24 cellular contexts compared by ENCODE assay signal in genomic region chr12:53105256-53105655, GRCh38. TPM values are rescaled to one million over a fixed set of nuclear protein-coding genes. Genes with fewer than 3 reads are reported as not detected.
"Had no signal": no experiment of that assay in that cellular context is flagged by ENCODE, and none has a peak within 500 bp of the region (broad histone marks: within the 10 kb centered on the region; RNA-seq: fewer than 3 reads in every experiment).

No MANE protein-coding gene starts in this region.

- H3K4me1 ChIP-seq: adrenal gland, breast epithelium had no signal

- H3K27me3 ChIP-seq: adrenal gland, breast epithelium, esophagus squamous epithelium, heart right ventricle had no signal

- H3K27ac ChIP-seq: adrenal gland, esophagus squamous epithelium, heart right ventricle, skin epidermis, VCaP had no signal

- DNase-seq: activated CD4-positive, alpha-beta T cell treated with anti-CD3 and anti-CD28 coated beads, Interleukin-2, amount 50 U/mL, for 4 hours; activated CD4-positive, CD25-positive, alpha-beta regulatory T cell treated with anti-CD3 and anti-CD28 coated beads, Interleukin-2, amount 50 U/mL, for 72 hours; activated naive CD4-positive, alpha-beta T cell treated with anti-CD3 and anti-CD28 coated beads for 36 hours; activated T-cell treated with anti-CD3 and anti-CD28 coated beads, Interleukin-2, amount 50 U/mL, for 4 hours; effector CD8-positive, alpha-beta T cell; esophagus squamous epithelium; heart right ventricle; immature natural killer cell; stimulated activated CD4-positive, alpha-beta T cell treated with anti-CD3 and anti-CD28 coated beads, Interleukin-15, amount 100 ng/mL, for 24 hours; stimulated activated CD4-positive, alpha-beta T cell treated with anti-CD3 and anti-CD28 coated beads, Interleukin-2, amount 100 ng/mL, for 48 hours; stimulated activated naive CD8-positive, alpha-beta T cell treated with anti-CD3 and anti-CD28 coated beads, Interleukin-15, amount 100 ng/mL, for 72 hours; T-helper 1 cell had no signal

- H3K9me3 Mint-ChIP-seq: activated naive CD4-positive, alpha-beta T cell treated with anti-CD3 and anti-CD28 coated beads for 36 hours; activated T-cell treated with anti-CD3 and anti-CD28 coated beads, Interleukin-2, amount 50 U/mL, for 4 hours; dendritic cell treated with granulocyte-macrophage colony-stimulating factor and Interleukin-4, amounts not matched to agents 40 ng/mL and 50 ng/mL, for 4 days; immature natural killer cell; mesothelial cell of epicardium; natural killer cell treated with Interleukin-12 subunit alpha and Interleukin-12 subunit beta and Interleukin-15 and Interleukin-18, amount 100 ng/mL, for 72 hours; stimulated activated naive CD8-positive, alpha-beta T cell treated with anti-CD3 and anti-CD28 coated beads, Interleukin-15, amount 100 ng/mL, for 72 hours; type B pancreatic cell had no signal

- H3K9me3 ChIP-seq: adrenal gland, breast epithelium, esophagus squamous epithelium, heart right ventricle had no signal

- H3K4me3 ChIP-seq: adrenal gland, breast epithelium, esophagus squamous epithelium, heart right ventricle, skin epidermis had no signal

- H3K4me3 Mint-ChIP-seq: activated naive CD4-positive, alpha-beta T cell treated with anti-CD3 and anti-CD28 coated beads for 36 hours; activated T-cell treated with anti-CD3 and anti-CD28 coated beads, Interleukin-2, amount 50 U/mL, for 4 hours; dendritic cell treated with granulocyte-macrophage colony-stimulating factor and Interleukin-4, amounts not matched to agents 40 ng/mL and 50 ng/mL, for 4 days; immature natural killer cell; mesothelial cell of epicardium; natural killer cell treated with Interleukin-12 subunit alpha and Interleukin-12 subunit beta and Interleukin-15 and Interleukin-18, amount 100 ng/mL, for 72 hours; stimulated activated naive CD8-positive, alpha-beta T cell treated with anti-CD3 and anti-CD28 coated beads, Interleukin-15, amount 100 ng/mL, for 72 hours; type B pancreatic cell had no signal

- H3K27ac Mint-ChIP-seq: activated naive CD4-positive, alpha-beta T cell treated with anti-CD3 and anti-CD28 coated beads for 36 hours; immature natural killer cell; mesothelial cell of epicardium; natural killer cell treated with Interleukin-12 subunit alpha and Interleukin-12 subunit beta and Interleukin-15 and Interleukin-18, amount 100 ng/mL, for 72 hours; stimulated activated naive CD8-positive, alpha-beta T cell treated with anti-CD3 and anti-CD28 coated beads, Interleukin-15, amount 100 ng/mL, for 72 hours; type B pancreatic cell had no signal

- ATAC-seq: activated T-cell treated with anti-CD3 and anti-CD28 coated beads, Interleukin-2, amount 50 U/mL, for 4 hours; SK-N-SH treated with all-trans-retinoic acid at 6 μM for 48 hours; stimulated activated naive CD8-positive, alpha-beta T cell treated with anti-CD3 and anti-CD28 coated beads, Interleukin-15, amount 100 ng/mL, for 72 hours had no signal

- H3K36me3 ChIP-seq: adrenal gland, breast epithelium had no signal

- H3K27me3 Mint-ChIP-seq: dendritic cell treated with granulocyte-macrophage colony-stimulating factor and Interleukin-4, amounts not matched to agents 40 ng/mL and 50 ng/mL, for 4 days; natural killer cell treated with Interleukin-12 subunit alpha and Interleukin-12 subunit beta and Interleukin-15 and Interleukin-18, amount 100 ng/mL, for 72 hours; stimulated activated naive CD8-positive, alpha-beta T cell treated with anti-CD3 and anti-CD28 coated beads, Interleukin-15, amount 100 ng/mL, for 72 hours; type B pancreatic cell had no signal

- H3K36me3 Mint-ChIP-seq: immature natural killer cell; natural killer cell treated with Interleukin-12 subunit alpha and Interleukin-12 subunit beta and Interleukin-15 and Interleukin-18, amount 100 ng/mL, for 72 hours; type B pancreatic cell had no signal

RNA-seq across cellular contexts. Expression of gene SOAT2, which starts 2.0 kb away (rescaled TPM):
- total RNA-seq: astrocyte, endothelial cell of umbilical vein, esophagus squamous epithelium, heart right ventricle, temporal lobe had no signal

RNA-seq across cellular contexts. Expression of gene IGFBP6, which starts 7.8 kb away (rescaled TPM):
- total RNA-seq: natural killer cell treated with Interleukin-12 subunit alpha and Interleukin-12 subunit beta and Interleukin-15 and Interleukin-18, amount 100 ng/mL, for 72 hours had no signal
